ENCODE assay signal across 9 cellular contexts in the genomic region with DNA sequence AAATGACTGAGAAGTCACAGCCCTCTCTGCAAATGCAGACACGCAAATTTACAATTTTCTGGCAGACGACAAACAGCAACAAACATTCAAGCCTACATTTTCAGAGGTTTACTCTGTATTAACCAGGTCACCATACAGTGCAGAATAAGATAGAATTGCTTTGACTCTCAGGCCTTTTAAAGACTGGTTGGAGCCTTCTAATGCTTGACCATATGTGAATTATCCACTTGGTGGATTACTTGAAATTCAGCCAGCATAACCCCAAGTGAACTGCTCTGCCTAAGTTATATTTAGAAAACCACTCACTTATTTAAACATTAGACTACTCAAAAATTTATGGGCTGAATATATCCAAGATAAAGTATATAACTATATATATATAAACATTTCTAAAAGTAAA.
DNase-seq lines count a peak whose midpoint lies in the region; ATAC-seq and TF ChIP-seq lines count a peak whose summit lies in the region.
"Had no signal": no experiment of that assay in that cellular context is flagged by ENCODE, and none has a peak within 500 bp of the region (broad histone marks: within the 10 kb centered on the region; RNA-seq: fewer than 3 reads in every experiment).

No MANE protein-coding gene starts in this region.

- H3K27ac ChIP-seq in ACC112 (ENCODE audit: low read depth, low read length) (peak overlapping the region; percentile 89), liver (ENCODE audit: low read depth in 1 of 2, low read length in 2 of 2) (peak overlapping the region; percentile 64 to 68), tibial nerve (peak overlapping the region in 1 of 4 donors; percentile 75)

- H2AFZ ChIP-seq in ACC112 (ENCODE audit: low read length, unreplicated experiment): no peak overlapping the region

- no peak for TF ChIP-seq POLR2A in tibial nerve (IDR thresholded peaks at IDR 0.05)

- TF ChIP-seq EP300 in tibial nerve (IDR thresholded peaks at IDR 0.05): no peak

- peak overlapping the region in 1 of 2 donors; percentile 36 for H3K9ac ChIP-seq in liver (ENCODE audit: low read depth in 1 of 2, low read length in 2 of 2)

- H3K4me3 ChIP-seq in ACC112 (ENCODE audit: low read depth, low read length) (peak overlapping the region; percentile 45), liver (ENCODE audit: low read depth in 1 of 3, low read length in 3 of 3) (no peak overlapping the region), tibial nerve (no peak overlapping the region)

- H3K27me3 ChIP-seq in ACC112 (ENCODE audit: insufficient read depth, low read length) (no peaks in the 10 kb centered on the region), liver (ENCODE audit: control insufficient read depth in 4 of 4, insufficient read depth in 4 of 4, low read length in 3 of 4) (no peaks in the 10 kb centered on the region), tibial nerve (no peaks in the 10 kb centered on the region)

- TF ChIP-seq CTCF in liver (IDR thresholded peaks at IDR 0.05; ENCODE audit: low read depth, low read length, missing input control): no peak
- TF ChIP-seq CTCF in tibial nerve (IDR thresholded peaks at IDR 0.05): no peak

- H3K36me3 ChIP-seq in ACC112 (ENCODE audit: insufficient read depth, low read length) (no peaks in the 10 kb centered on the region), liver (ENCODE audit: control insufficient read depth in 4 of 4, insufficient read depth in 3 of 4, low read depth in 1 of 4, low read length in 3 of 4) (no peaks in the 10 kb centered on the region), tibial nerve (no peaks in the 10 kb centered on the region)

- no peaks in the 10 kb centered on the region for H3K79me2 ChIP-seq in ACC112 (ENCODE audit: control insufficient read depth, insufficient read depth, low read length, unreplicated experiment)

- WGBS in liver: 36% methylated on average over 2 of the region's 2 CpGs
- WGBS in tibial nerve, 2 donors: 9 to 30% methylated on average over 2 of the region's 2 CpGs

- TF ChIP-seq RAD21 in liver (IDR thresholded peaks at IDR 0.05): no peak

- no peaks in the 10 kb centered on the region for H3K9me3 ChIP-seq in liver (ENCODE audit: control insufficient read depth in 4 of 4, low read length in 3 of 4)
- H3K9me3 ChIP-seq in tibial nerve: no peaks in the 10 kb centered on the region

- ATAC-seq in GM21381 (IDR thresholded peaks at IDR 0.05; ENCODE audit: unreplicated experiment) (no peak), GM19035 (IDR thresholded peaks at IDR 0.05; ENCODE audit: unreplicated experiment) (no peak)
- ATAC-seq: naive thymus-derived CD4-positive, alpha-beta T cell had no signal

- H3K4me1 ChIP-seq in ACC112 (ENCODE audit: control insufficient read depth, insufficient read depth, low read length, unreplicated experiment) (peaks cover 32% of the 10 kb centered on the region), liver (ENCODE audit: control insufficient read depth in 4 of 4, insufficient read depth in 4 of 4, low read length in 3 of 4) (peaks cover 2 to 30% (median 27%) of the 10 kb centered on the region in 4 donors), tibial nerve (peaks cover 0 to 27% (median 18%) of the 10 kb centered on the region in 4 donors)

- peak; percentile 5 for DNase-seq in NCI-H1092 (lab: John Stamatoyannopoulos, UW)
- DNase-seq in cerebellar nuclear complex (lab: John Stamatoyannopoulos, UW): peak; percentile 57 to 79
- DNase-seq in activated CD4-positive, alpha-beta T cell treated with anti-CD3 and anti-CD28 coated beads for 1 hour: no peak
- DNase-seq in tibial nerve (ENCODE audit: low spot score in 2 of 2): no peak
- DNase-seq: naive thymus-derived CD4-positive, alpha-beta T cell had no signal

TF ChIP-seq in liver, 16 proteins besides CTCF, POLR2A, EP300 and RAD21:
- TF ChIP-seq FOXA1 (IDR thresholded peaks at IDR 0.05): no peak
- TF ChIP-seq, protein P1, sequence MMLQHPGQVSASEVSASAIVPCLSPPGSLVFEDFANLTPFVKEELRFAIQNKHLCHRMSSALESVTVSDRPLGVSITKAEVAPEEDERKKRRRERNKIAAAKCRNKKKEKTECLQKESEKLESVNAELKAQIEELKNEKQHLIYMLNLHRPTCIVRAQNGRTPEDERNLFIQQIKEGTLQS (IDR thresholded peaks at IDR 0.05): no peak
- TF ChIP-seq, protein P2, sequence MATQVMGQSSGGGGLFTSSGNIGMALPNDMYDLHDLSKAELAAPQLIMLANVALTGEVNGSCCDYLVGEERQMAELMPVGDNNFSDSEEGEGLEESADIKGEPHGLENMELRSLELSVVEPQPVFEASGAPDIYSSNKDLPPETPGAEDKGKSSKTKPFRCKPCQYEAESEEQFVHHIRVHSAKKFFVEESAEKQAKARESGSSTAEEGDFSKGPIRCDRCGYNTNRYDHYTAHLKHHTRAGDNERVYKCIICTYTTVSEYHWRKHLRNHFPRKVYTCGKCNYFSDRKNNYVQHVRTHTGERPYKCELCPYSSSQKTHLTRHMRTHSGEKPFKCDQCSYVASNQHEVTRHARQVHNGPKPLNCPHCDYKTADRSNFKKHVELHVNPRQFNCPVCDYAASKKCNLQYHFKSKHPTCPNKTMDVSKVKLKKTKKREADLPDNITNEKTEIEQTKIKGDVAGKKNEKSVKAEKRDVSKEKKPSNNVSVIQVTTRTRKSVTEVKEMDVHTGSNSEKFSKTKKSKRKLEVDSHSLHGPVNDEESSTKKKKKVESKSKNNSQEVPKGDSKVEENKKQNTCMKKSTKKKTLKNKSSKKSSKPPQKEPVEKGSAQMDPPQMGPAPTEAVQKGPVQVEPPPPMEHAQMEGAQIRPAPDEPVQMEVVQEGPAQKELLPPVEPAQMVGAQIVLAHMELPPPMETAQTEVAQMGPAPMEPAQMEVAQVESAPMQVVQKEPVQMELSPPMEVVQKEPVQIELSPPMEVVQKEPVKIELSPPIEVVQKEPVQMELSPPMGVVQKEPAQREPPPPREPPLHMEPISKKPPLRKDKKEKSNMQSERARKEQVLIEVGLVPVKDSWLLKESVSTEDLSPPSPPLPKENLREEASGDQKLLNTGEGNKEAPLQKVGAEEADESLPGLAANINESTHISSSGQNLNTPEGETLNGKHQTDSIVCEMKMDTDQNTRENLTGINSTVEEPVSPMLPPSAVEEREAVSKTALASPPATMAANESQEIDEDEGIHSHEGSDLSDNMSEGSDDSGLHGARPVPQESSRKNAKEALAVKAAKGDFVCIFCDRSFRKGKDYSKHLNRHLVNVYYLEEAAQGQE (IDR thresholded peaks at IDR 0.05): no peak
- TF ChIP-seq SP1 (IDR thresholded peaks at IDR 0.05): no peak
- no peak for TF ChIP-seq GABPA (IDR thresholded peaks at IDR 0.05 in 1 of 2, conservative IDR thresholded peaks at IDR 0.05 in 1 of 2)
- TF ChIP-seq FOXA2 (IDR thresholded peaks at IDR 0.05): no peak
- no peak for TF ChIP-seq YY1 (IDR thresholded peaks at IDR 0.05)
- TF ChIP-seq, protein P3, sequence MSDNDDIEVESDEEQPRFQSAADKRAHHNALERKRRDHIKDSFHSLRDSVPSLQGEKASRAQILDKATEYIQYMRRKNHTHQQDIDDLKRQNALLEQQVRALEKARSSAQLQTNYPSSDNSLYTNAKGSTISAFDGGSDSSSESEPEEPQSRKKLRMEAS (IDR thresholded peaks at IDR 0.05): no peak
- TF ChIP-seq RXRA (IDR thresholded peaks at IDR 0.05): peak; percentile 32 to 45

Comparison
In these comparisons a context has a peak if more than half of its experiments do, and no peak if none do; other contexts are left out.
1. DNase-seq: peak in NCI-H1092 (single experiment) and cerebellar nuclear complex (2 of 2); none in activated CD4-positive, alpha-beta T cell treated with anti-CD3 and anti-CD28 coated beads for 1 hour (single experiment) and tibial nerve (0 of 2).